Comparison of ENCODE assay signal across 21 cellular contexts in the genomic region with DNA sequence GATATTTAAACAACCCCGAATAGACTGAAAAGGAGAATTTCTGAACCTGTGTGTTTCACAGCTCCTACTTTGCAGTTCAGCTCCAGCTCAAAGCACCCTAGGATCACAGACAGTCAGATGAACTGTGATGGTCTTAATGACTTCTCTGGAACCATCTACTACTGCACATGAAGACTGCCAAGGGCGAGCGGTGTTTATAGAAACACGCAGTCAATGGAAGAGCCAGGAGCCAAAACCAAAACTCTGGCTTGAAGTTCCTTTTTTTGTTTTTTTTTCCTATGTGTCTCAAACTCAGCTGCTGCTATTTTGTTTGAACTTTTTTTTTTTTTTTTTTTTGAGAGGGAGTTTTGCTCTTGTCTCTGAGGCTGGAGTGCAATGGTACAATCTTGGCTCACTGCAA.
DNase-seq lines count a peak whose midpoint lies in the region; TF ChIP-seq lines count a peak whose summit lies in the region.
"Had no signal": no experiment of that assay in that cellular context is flagged by ENCODE, and none has a peak within 500 bp of the region (broad histone marks: within the 10 kb centered on the region; RNA-seq: fewer than 3 reads in every experiment).

No MANE protein-coding gene starts in this region.

- H3K4me3 ChIP-seq in AG10803 (ENCODE audit: low read length) = no peak overlapping the region
- no peak overlapping the region for H3K4me3 ChIP-seq in MG63
- no peak overlapping the region for H3K4me3 ChIP-seq in fibroblast of mammary gland (ENCODE audit: control insufficient read depth, low read depth, low read length)
- H3K4me3 ChIP-seq in prostate gland = no peak overlapping the region
- no peak overlapping the region for H3K4me3 ChIP-seq in left ventricle myocardium inferior
- H3K4me3 ChIP-seq: A549, K562 had no signal

- H3K4me1 ChIP-seq in prostate gland (replicated peaks) (no peaks in the 10 kb centered on the region), left ventricle myocardium inferior (peaks cover 40% of the 10 kb centered on the region)

- TF ChIP-seq CTCF in AG10803 (conservative IDR thresholded peaks at IDR 0.05; ENCODE audit: low read length) (no peak), fibroblast of mammary gland (conservative IDR thresholded peaks at IDR 0.05; ENCODE audit: control insufficient read depth, insufficient read depth, low read depth, low read length) (no peak), prostate gland (IDR thresholded peaks at IDR 0.05) (no peak), left ventricle myocardium inferior (IDR thresholded peaks at IDR 0.05; ENCODE audit: borderline replicate concordance) (no peak)

- no peaks in the 10 kb centered on the region for H3K9me3 ChIP-seq in MG63
- H3K9me3 ChIP-seq in prostate gland = no peaks in the 10 kb centered on the region
- no peaks in the 10 kb centered on the region for H3K9me3 ChIP-seq in left ventricle myocardium inferior (replicated peaks)
- H3K9me3 ChIP-seq: A549 had no signal

- H3K27ac ChIP-seq in prostate gland (no peak overlapping the region), left ventricle myocardium inferior (replicated peaks) (no peak overlapping the region)
- H3K27ac ChIP-seq: C4-2B, HL-60, RWPE1 had no signal

- intact Hi-C loops in prostate gland (cut with DNase I) (no loop called here), left ventricle myocardium inferior (cut with micrococcal nuclease) (no loop called here)

- H3K36me3 ChIP-seq in MG63 = no peaks in the 10 kb centered on the region
- no peaks in the 10 kb centered on the region for H3K36me3 ChIP-seq in prostate gland
- no peaks in the 10 kb centered on the region for H3K36me3 ChIP-seq in left ventricle myocardium inferior

- WGBS in prostate gland = 7% methylated on average over 4 of the region's 4 CpGs

- H3K27me3 ChIP-seq in MG63 = peaks cover 2% of the 10 kb centered on the region; the same call in 1 of the 2 replicates
- no peaks in the 10 kb centered on the region for H3K27me3 ChIP-seq in prostate gland (replicated peaks; ENCODE audit: insufficient read depth)
- H3K27me3 ChIP-seq in left ventricle myocardium inferior (ENCODE audit: low read depth) = no peaks in the 10 kb centered on the region

- DNase-seq in AG10803 (ENCODE audit: low read depth) (peak; percentile 4), MG63 (peak; percentile 57), fibroblast of mammary gland (ENCODE audit: low read depth) (peak; percentile 5), prostate gland (ENCODE audit: low spot score) (peak; percentile 5), AG08396 (ENCODE audit: low spot score) (no peak), NCI-H2081 (lab: John Stamatoyannopoulos, UW) (no peak), left ventricle myocardium inferior (no peak)
- DNase-seq: Calu3; CD8-positive, alpha-beta T cell; DND-41; Kasumi-1; MV-4-11; NCI-H187; NCI-H82; SHP77; T-cell had no signal

- TF ChIP-seq POLR2A in prostate gland (IDR thresholded peaks at IDR 0.05) = no peak

Comparison
In these comparisons a context has a peak if more than half of its experiments do, and no peak if none do; other contexts are left out.
1. DNase-seq: peak in AG10803 (single experiment), MG63 (single experiment), fibroblast of mammary gland (single experiment) and prostate gland (single experiment); none in AG08396 (single experiment), NCI-H2081 (0 of 2) and left ventricle myocardium inferior (single experiment).